In genomic region chr1:113756461-113756860, GRCh38 we compare ENCODE assay signal across 20 cellular contexts. TPM values are rescaled to one million over a fixed set of nuclear protein-coding genes. Genes with fewer than 3 reads are reported as not detected.
A peak's percentile ranks its signal among the peaks of the same experiment; 100 is the strongest.
DNase-seq lines count a peak whose midpoint lies in the region; ATAC-seq, FAIRE-seq and TF ChIP-seq lines count a peak whose summit lies in the region.
"Had no signal": no experiment of that assay in that cellular context is flagged by ENCODE, and none has a peak within 500 bp of the region (broad histone marks: within the 10 kb centered on the region; RNA-seq: fewer than 3 reads in every experiment).

No MANE protein-coding gene starts in this region.

- TF ChIP-seq CTCF in HFFc6 (IDR thresholded peaks at IDR 0.05) (no peak), GM12878 (IDR thresholded peaks at IDR 0.05 in 2 of 3, conservative IDR thresholded peaks at IDR 0.05 in 1 of 3; ENCODE audit: control insufficient read depth in 2 of 3, extremely low read depth in 1 of 3, insufficient read depth in 1 of 3, low read depth in 3 of 3, low read length in 3 of 3) (no peak), neural progenitor cell (IDR thresholded peaks at IDR 0.05) (no peak), esophagus muscularis mucosa (IDR thresholded peaks at IDR 0.05) (no peak), lower lobe of right lung (IDR thresholded peaks at IDR 0.05) (no peak)

- intact Hi-C loops in GM12878 (cut with micrococcal nuclease; ENCODE audit: unreplicated experiment), result loop anchor here (5.0 to 10.0 kb wide), 2 partner anchors 36 to 148 kb away; partner anchors contain the start of genes AP4B1 and DCLRE1B
- intact Hi-C loops in esophagus muscularis mucosa (cut with DNase I), result loop anchor here (5.0 kb wide), 1 partner anchor 56 kb away; the partner anchor contains the start of gene RSBN1
- intact Hi-C loops in lower lobe of right lung (cut with DNase I), result no loop called here

- H3K4me2 ChIP-seq in GM12878 (ENCODE audit: control insufficient read depth, insufficient read depth) (peak overlapping the region; percentile 80), neural progenitor cell (peak overlapping the region; percentile 88)

- peak overlapping the region; percentile 94 for H3K4me3 Mint-ChIP-seq in T-helper 1 cell treated with Interleukin-12 subunit alpha and Interleukin-12 subunit beta and Interleukin-4 antibody, amounts not matched to agents 30 μg/mL and 1 μg/mL, for 36 hours
- H3K4me3 Mint-ChIP-seq in HFFc6 (peak overlapping the region; percentile 96; the same call in 1 of the 2 replicates), neural progenitor cell (peak overlapping the region; percentile 96)
- H3K4me3 Mint-ChIP-seq: stimulated activated naive CD8-positive, alpha-beta T cell treated with anti-CD3 and anti-CD28 coated beads, Interleukin-15, Interleukin-2, amounts not matched to agents 100 ng/mL and 50 ng/mL, for 24 hours had no signal

- no peak for TF ChIP-seq RAD21 in GM12878 (IDR thresholded peaks at IDR 0.05; ENCODE audit: insufficient read depth, low read depth, low read length)

- no peak for TF ChIP-seq POLR2A in GM12878 (IDR thresholded peaks at IDR 0.05; ENCODE audit: low read depth, low read length)
- TF ChIP-seq POLR2A in esophagus muscularis mucosa (IDR thresholded peaks at IDR 0.05; ENCODE audit: low read depth), result no peak
- no peak for TF ChIP-seq POLR2A in GM18505 (IDR thresholded peaks at IDR 0.05; ENCODE audit: borderline replicate concordance, extremely low read depth, insufficient read depth, insufficient read length)

- H3K27ac Mint-ChIP-seq in T-helper 1 cell treated with Interleukin-12 subunit alpha and Interleukin-12 subunit beta and Interleukin-4 antibody, amounts not matched to agents 30 μg/mL and 1 μg/mL, for 36 hours, result no peak overlapping the region
- H3K27ac Mint-ChIP-seq in HFFc6 (no peak overlapping the region), neural progenitor cell (no peak overlapping the region)
- H3K27ac Mint-ChIP-seq: stimulated activated naive CD8-positive, alpha-beta T cell treated with anti-CD3 and anti-CD28 coated beads, Interleukin-15, Interleukin-2, amounts not matched to agents 100 ng/mL and 50 ng/mL, for 24 hours had no signal

- POLR2A ChIA-PET in GM12878 (lab: Charles Lee), result interaction anchor here (1.1 to 1.5 kb wide), 3 partner anchors 9 to 102 kb away, joined by 3 to 5 read pairs (median 4); no protein-coding TSS in a partner anchor

- BruUV-seq in GM12878 (replicated peaks; lab: Mats Ljungman, UMichigan), result no TSS peak

- H4K20me1 ChIP-seq in GM12878 (ENCODE audit: control insufficient read depth, insufficient read depth) (no peaks in the 10 kb centered on the region), neural progenitor cell (ENCODE audit: low read depth) (peaks cover 5% of the 10 kb centered on the region)

- H2AFZ ChIP-seq in GM12878 (ENCODE audit: control insufficient read depth, low read depth, low read length) (no peak overlapping the region), neural progenitor cell (replicated peaks) (no peak overlapping the region)

- no peaks in the 10 kb centered on the region for H3K27me3 Mint-ChIP-seq in T-helper 1 cell treated with Interleukin-12 subunit alpha and Interleukin-12 subunit beta and Interleukin-4 antibody, amounts not matched to agents 30 μg/mL and 1 μg/mL, for 36 hours (ENCODE audit: low read depth)
- H3K27me3 Mint-ChIP-seq in HFFc6 (ENCODE audit: insufficient read depth) (peaks cover 3% of the 10 kb centered on the region), neural progenitor cell (ENCODE audit: insufficient read depth, low read depth) (no peaks in the 10 kb centered on the region)
- H3K27me3 Mint-ChIP-seq: stimulated activated naive CD8-positive, alpha-beta T cell treated with anti-CD3 and anti-CD28 coated beads, Interleukin-15, Interleukin-2, amounts not matched to agents 100 ng/mL and 50 ng/mL, for 24 hours had no signal

- H3K36me3 ChIP-seq in GM12878 (ENCODE audit: control insufficient read depth in 2 of 2, insufficient read depth in 2 of 2, low read length in 1 of 2) (no peaks in the 10 kb centered on the region; a peak in 1 of 4 replicates), neural progenitor cell (peaks cover 11% of the 10 kb centered on the region), esophagus muscularis mucosa (peaks cover 0 to 14% (median 2%) of the 10 kb centered on the region in 4 donors), lower lobe of right lung (peaks cover 9% of the 10 kb centered on the region)

- peaks cover 16% of the 10 kb centered on the region for H3K36me3 Mint-ChIP-seq in T-helper 1 cell treated with Interleukin-12 subunit alpha and Interleukin-12 subunit beta and Interleukin-4 antibody, amounts not matched to agents 30 μg/mL and 1 μg/mL, for 36 hours (ENCODE audit: low read depth)
- H3K36me3 Mint-ChIP-seq in HFFc6 (ENCODE audit: low read depth) (peaks cover 12% of the 10 kb centered on the region; the same call in 1 of the 2 replicates), neural progenitor cell (peaks cover 36% of the 10 kb centered on the region)

- H3K9me3 ChIP-seq in GM12878 (replicated peaks; ENCODE audit: control insufficient read depth, insufficient read depth, low read length), result no peaks in the 10 kb centered on the region
- no peaks in the 10 kb centered on the region for H3K9me3 ChIP-seq in neural progenitor cell (ENCODE audit: low read depth)
- H3K9me3 ChIP-seq in esophagus muscularis mucosa, result no peaks in the 10 kb centered on the region
- H3K9me3 ChIP-seq in lower lobe of right lung, result no peaks in the 10 kb centered on the region
- H3K9me3 ChIP-seq: ascending aorta, left ventricle myocardium inferior, SJSA1, upper lobe of right lung had no signal

- H3K79me2 ChIP-seq in GM12878 (ENCODE audit: control insufficient read depth, insufficient read depth, low read length) (peaks cover 28% of the 10 kb centered on the region), neural progenitor cell (ENCODE audit: low read depth) (peaks cover 69% of the 10 kb centered on the region)

- no peaks in the 10 kb centered on the region for H3K9me3 Mint-ChIP-seq in T-helper 1 cell treated with Interleukin-12 subunit alpha and Interleukin-12 subunit beta and Interleukin-4 antibody, amounts not matched to agents 30 μg/mL and 1 μg/mL, for 36 hours
- H3K9me3 Mint-ChIP-seq in HFFc6, result no peaks in the 10 kb centered on the region
- no peaks in the 10 kb centered on the region for H3K9me3 Mint-ChIP-seq in neural progenitor cell
- H3K9me3 Mint-ChIP-seq: stimulated activated naive CD8-positive, alpha-beta T cell treated with anti-CD3 and anti-CD28 coated beads, Interleukin-15, Interleukin-2, amounts not matched to agents 100 ng/mL and 50 ng/mL, for 24 hours had no signal

- RAD21 ChIA-PET in GM12878 (lab: Charles Lee; ENCODE audit: unreplicated experiment), result interaction anchor here (0.9 to 5.2 kb wide), 2 partner anchors 29 to 55 kb away, joined by 4 to 55 read pairs; partner anchors contain the start of gene RSBN1

- H3K27ac ChIP-seq in GM12878 (ENCODE audit: control insufficient read depth, insufficient read depth) (no peak overlapping the region), neural progenitor cell (no peak overlapping the region), esophagus muscularis mucosa (replicated peaks in 1 of 4) (no peak overlapping the region), lower lobe of right lung (no peak overlapping the region)
- H3K27ac ChIP-seq: ascending aorta, left ventricle myocardium inferior, SJSA1, upper lobe of right lung had no signal

- peak overlapping the region; percentile 85; the same call in 1 of the 2 replicates for H3K4me3 ChIP-seq in GM12878
- peak overlapping the region; percentile 1 for H3K4me3 ChIP-seq in neural progenitor cell
- no peak overlapping the region for H3K4me3 ChIP-seq in esophagus muscularis mucosa
- no peak overlapping the region for H3K4me3 ChIP-seq in lower lobe of right lung
- H3K4me3 ChIP-seq: left ventricle myocardium inferior, upper lobe of right lung had no signal

- no peak for DNase-seq in T-helper 1 cell
- no peak for DNase-seq in HFFc6
- no peak for DNase-seq in GM12878 (ENCODE audit: low read depth, low spot score)
- no peak for DNase-seq in neural progenitor cell (ENCODE audit: low spot score)
- DNase-seq in esophagus muscularis mucosa (ENCODE audit: extremely low spot score), result no peak
- DNase-seq in lower lobe of right lung, result no peak
- DNase-seq: activated CD4-positive, alpha-beta T cell treated with anti-CD3 and anti-CD28 coated beads, Interleukin-2, amount 50 U/mL, for 48 hours; activated effector memory CD4-positive, alpha-beta T cell treated with Interleukin-2 at 50 U/mL for 16 hours; Kasumi-1; left ventricle myocardium inferior; NCI-H1417 treated with DMSO at 0.1 percent for 48 hours; upper lobe of right lung had no signal

- H3K4me1 Mint-ChIP-seq in T-helper 1 cell treated with Interleukin-12 subunit alpha and Interleukin-12 subunit beta and Interleukin-4 antibody, amounts not matched to agents 30 μg/mL and 1 μg/mL, for 36 hours (ENCODE audit: low read depth), result peaks cover 29% of the 10 kb centered on the region
- H3K4me1 Mint-ChIP-seq in HFFc6 (ENCODE audit: low read depth), result peaks cover 33% of the 10 kb centered on the region
- peaks cover 40% of the 10 kb centered on the region for H3K4me1 Mint-ChIP-seq in neural progenitor cell

- H3K9ac ChIP-seq in GM12878 (ENCODE audit: control insufficient read depth, insufficient read depth, low read length) (no peak overlapping the region), neural progenitor cell (no peak overlapping the region)

- H3F3A ChIP-seq in neural progenitor cell (ENCODE audit: low read depth), result peaks cover 33% of the 10 kb centered on the region

- SMC1A ChIA-PET in GM12878 (lab: Charles Lee; ENCODE audit: uncharacterized antibody, unreplicated experiment), result interaction anchor here (0.6 to 5.5 kb wide), 9 partner anchors 13 to 147 kb away, joined by 3 to 66 read pairs (median 4); partner anchors contain the start of gene RSBN1

- TF ChIP-seq EP300 in GM12878 (IDR thresholded peaks at IDR 0.05; ENCODE audit: borderline replicate concordance in 1 of 2, control insufficient read depth in 1 of 2, low read depth in 2 of 2, low read length in 2 of 2) (no peak), esophagus muscularis mucosa (IDR thresholded peaks at IDR 0.05) (no peak)

- WGBS in GM12878 (ENCODE audit: insufficient coverage, insufficient replicate concordance, low lambda C conversion rate, missing lambda C conversion rate), result 95% methylated on average over 1 of the region's 1 CpG
- WGBS in esophagus muscularis mucosa, result 83% methylated on average over 1 of the region's 1 CpG

- peaks cover 2% of the 10 kb centered on the region for H3K4me1 ChIP-seq in GM12878 (ENCODE audit: control insufficient read depth, insufficient read depth, low read length)
- H3K4me1 ChIP-seq in neural progenitor cell, result peaks cover 24% of the 10 kb centered on the region
- peaks cover 10 to 34% (median 28%) of the 10 kb centered on the region in 4 donors for H3K4me1 ChIP-seq in esophagus muscularis mucosa
- peaks cover 11% of the 10 kb centered on the region for H3K4me1 ChIP-seq in lower lobe of right lung
- H3K4me1 ChIP-seq: upper lobe of right lung had no signal

- in situ Hi-C loops in GM12878 (cut with MboI), result no loop called here

- CTCF ChIA-PET in GM12878 (lab: Yijun Ruan, JAX), result interaction anchor here (0.8 to 1.1 kb wide), 4 partner anchors 9 to 43 kb away, joined by 3 to 5 read pairs (median 3); no protein-coding TSS in a partner anchor

- no peak for FAIRE-seq in GM12878 (lab: Jason Lieb, UNC)
- FAIRE-seq: frontal cortex, GM12892, TTC549 had no signal

- ATAC-seq in GM12878 (no peak), GM18505 (IDR thresholded peaks at IDR 0.05; ENCODE audit: unreplicated experiment) (no peak), lower lobe of right lung (no peak)
- ATAC-seq: upper lobe of right lung had no signal

- H3K27me3 ChIP-seq in GM12878 (replicated peaks in 1 of 2; ENCODE audit: control insufficient read depth in 2 of 2, insufficient read depth in 2 of 2, low read length in 1 of 2), result no peaks in the 10 kb centered on the region
- H3K27me3 ChIP-seq in neural progenitor cell, result no peaks in the 10 kb centered on the region
- no peaks in the 10 kb centered on the region for H3K27me3 ChIP-seq in esophagus muscularis mucosa
- H3K27me3 ChIP-seq in lower lobe of right lung (ENCODE audit: low read depth), result no peaks in the 10 kb centered on the region
- H3K27me3 ChIP-seq: ascending aorta, SJSA1, upper lobe of right lung had no signal

RNA-seq across cellular contexts. Expression of gene PHTF1, which starts 2.8 kb away (rescaled TPM):
- 10 to 100 TPM; 23.3 to 27.9 (median 24.8) TPM for total RNA-seq in HFFc6 (2021; fragmentation: NEBNext Ultra II Directional; extraction: Animal tissue kit (Norgen Biotek cat#: 25700))
- 83.8 and 83.9 TPM in 2 replicates for total RNA-seq in GM12878 (2013; cell fraction: nucleolus; rRNA removed)
- total RNA-seq in GM12878 (2014; rRNA removed) (22.1 and 24.6 TPM in 2 replicates), GM12878 (2014; rRNA removed; fragmentation: Illumina TruSeq; extraction: Trizol) (25.5 and 25.6 TPM in 2 replicates), GM12878 (2021) (20.3 and 26.9 TPM in 2 replicates), neural progenitor cell (ENCODE audit: low replicate concordance) (50.7 and 76.8 TPM in 2 replicates), esophagus muscularis mucosa (10 to 100 TPM; 10.2 to 13.3 (median 11.8) TPM), lower lobe of right lung (18.3 TPM)
- 12.2 TPM for polyA plus RNA-seq in GM12878 (2011; ENCODE audit: low read depth)
- polyA plus RNA-seq in GM12878 (2011; rRNA removed) (26.1 and 42.4 TPM in 2 replicates), GM12878 (2014; fragmentation: Illumina TruSeq; extraction: Trizol) (19.6 and 25.9 TPM in 2 replicates), GM12878 (2014; fragmentation: Nextera tagmentation; extraction: Ambion mirVana) (10 to 100 TPM in 1 of 2 experiments, 1 to 10 TPM in 1; 7.8 to 12.6 TPM), GM12878 (2014; rRNA removed) (19.6 and 22.7 TPM in 2 replicates), GM12878 (2016; fragmentation: Nextera tagmentation; extraction: Ambion mirVana) (10 to 100 TPM; 28.8 to 37.6 TPM)
- polyA plus RNA-seq in GM12878 (2011; cell fraction: cytosol; rRNA removed), result 14.3 and 14.5 TPM in 2 replicates
- 30.9 and 34.2 TPM in 2 replicates for polyA plus RNA-seq in GM12878 (2011; cell fraction: nucleus; rRNA removed)
- 14.3 and 15.0 TPM in 2 replicates for polyA plus RNA-seq in GM12878 (2012)
- 24.4 and 30.8 TPM in 2 replicates for polyA minus RNA-seq in GM12878 (2011; rRNA and poly(A)+ RNA removed)
- polyA minus RNA-seq in GM12878 (2011; cell fraction: cytosol; rRNA and poly(A)+ RNA removed), result 7.8 and 10.3 TPM in 2 replicates
- 32.9 and 58.7 TPM in 2 replicates for polyA minus RNA-seq in GM12878 (2011; cell fraction: nucleus; rRNA and poly(A)+ RNA removed)

RNA-seq across cellular contexts. Expression of gene RSBN1, which starts 55.8 kb away (rescaled TPM):
- 10 to 100 TPM in 3 of 6 experiments, 1 to 10 TPM in 3; 9.0 to 11.5 (median 10.0) TPM for total RNA-seq in HFFc6 (2021; fragmentation: NEBNext Ultra II Directional; extraction: Animal tissue kit (Norgen Biotek cat#: 25700))
- total RNA-seq in GM12878 (2013; cell fraction: nucleolus; rRNA removed), result 40.4 and 41.8 TPM in 2 replicates
- total RNA-seq in GM12878 (2014; rRNA removed) (8.5 and 10.6 TPM in 2 replicates), GM12878 (2014; rRNA removed; fragmentation: Illumina TruSeq; extraction: Trizol) (12.1 and 12.4 TPM in 2 replicates), GM12878 (2021) (13.1 and 19.0 TPM in 2 replicates), neural progenitor cell (ENCODE audit: low replicate concordance) (30.2 and 40.1 TPM in 2 replicates), esophagus muscularis mucosa (10 to 100 TPM; 15.8 to 24.3 (median 20.1) TPM), lower lobe of right lung (21.0 TPM)
- 4.3 TPM for polyA plus RNA-seq in GM12878 (2011; ENCODE audit: low read depth)
- polyA plus RNA-seq in GM12878 (2011; rRNA removed) (26.8 and 39.6 TPM in 2 replicates), GM12878 (2014; fragmentation: Illumina TruSeq; extraction: Trizol) (10.6 and 11.1 TPM in 2 replicates), GM12878 (2014; fragmentation: Nextera tagmentation; extraction: Ambion mirVana) (10 to 100 TPM in 1 of 2 experiments, 1 to 10 TPM in 1; 2.9 to 10.5 TPM), GM12878 (2014; rRNA removed) (6.5 and 8.4 TPM in 2 replicates), GM12878 (2016; fragmentation: Nextera tagmentation; extraction: Ambion mirVana) (10 to 100 TPM; 12.5 to 13.3 TPM)
- 11.4 and 12.8 TPM in 2 replicates for polyA plus RNA-seq in GM12878 (2011; cell fraction: cytosol; rRNA removed)
- 13.4 and 22.1 TPM in 2 replicates for polyA plus RNA-seq in GM12878 (2011; cell fraction: nucleus; rRNA removed)
- polyA plus RNA-seq in GM12878 (2012), result 7.2 and 14.6 TPM in 2 replicates
- 56.2 and 120 TPM in 2 replicates for polyA minus RNA-seq in GM12878 (2011; rRNA and poly(A)+ RNA removed)
- polyA minus RNA-seq in GM12878 (2011; cell fraction: cytosol; rRNA and poly(A)+ RNA removed), result 19.8 and 26.3 TPM in 2 replicates
- polyA minus RNA-seq in GM12878 (2011; cell fraction: nucleus; rRNA and poly(A)+ RNA removed), result 16.7 and 22.0 TPM in 2 replicates

Comparison
In these comparisons a context has a peak if more than half of its experiments do, and no peak if none do; other contexts are left out.
1. H3K4me3 ChIP-seq: peak in GM12878 (single experiment) and neural progenitor cell (single experiment); none in esophagus muscularis mucosa (0 of 4) and lower lobe of right lung (single experiment).
2. Peak in every context shown above with its lines, with median percentiles within 50 percentile points of each other: H3K4me3 Mint-ChIP-seq.